ENCODE assay signal across 10 cellular contexts in genomic region chr1:109307363-109308021, GRCh38. TPM values are rescaled to one million over a fixed set of nuclear protein-coding genes. Genes with fewer than 3 reads are reported as not detected.
DNase-seq lines count a peak whose midpoint lies in the region; ATAC-seq and TF ChIP-seq lines count a peak whose summit lies in the region.
"Had no signal": no experiment of that assay in that cellular context is flagged by ENCODE, and none has a peak within 500 bp of the region (broad histone marks: within the 10 kb centered on the region; RNA-seq: fewer than 3 reads in every experiment).

No MANE protein-coding gene starts in this region.

- 0 out of 2 replicates have a peak, but pooled peaks cover 2% of the 10 kb centered on the region for H3K4me1 ChIP-seq in HEK293 (ENCODE audit: control insufficient read depth, insufficient read depth, low read length)
- H3K4me1 ChIP-seq in esophagus muscularis mucosa, result peaks cover 38 to 76% (median 71%) of the 10 kb centered on the region in 4 donors

- H3K9me3 ChIP-seq in HEK293 (ENCODE audit: control insufficient read depth, insufficient read depth, low read depth, low read length) (no peaks in the 10 kb centered on the region), esophagus muscularis mucosa (no peaks in the 10 kb centered on the region)

- no peak for TF ChIP-seq EP300 in esophagus muscularis mucosa (IDR thresholded peaks at IDR 0.05)

- no peak for TF ChIP-seq POLR2A in esophagus muscularis mucosa (IDR thresholded peaks at IDR 0.05; ENCODE audit: low read depth)

- no peaks in the 10 kb centered on the region for H3K36me3 Mint-ChIP-seq in activated CD4-positive, alpha-beta memory T cell treated with anti-CD3 and anti-CD28 coated beads for 36 hours

- H3K27ac ChIP-seq in HEK293 (ENCODE audit: extremely low read depth, low read depth, low read length) (no peak overlapping the region), esophagus muscularis mucosa (replicated peaks in 1 of 4) (peak overlapping the region; percentile 69 to 79 (median 72))
- H3K27ac ChIP-seq: HL-60 had no signal

- 57% methylated on average over 13 of the region's 13 CpGs for WGBS in esophagus muscularis mucosa

- H3K36me3 ChIP-seq in HEK293 (ENCODE audit: control insufficient read depth in 2 of 2, insufficient read depth in 1 of 2, low read length in 2 of 2) (peaks cover 0 to 17% of the 10 kb centered on the region in 2 experiments; a peak in 1 of 3 replicates), esophagus muscularis mucosa (peaks cover 0 to 24% (median 13%) of the 10 kb centered on the region in 4 donors)

- peaks cover 12% of the 10 kb centered on the region for H3K27me3 Mint-ChIP-seq in activated CD4-positive, alpha-beta memory T cell treated with anti-CD3 and anti-CD28 coated beads for 36 hours

- DNase-seq in NCI-H510A treated with DMSO at 0.1 percent for 48 hours (lab: John Stamatoyannopoulos, UW) (peak; percentile 79), esophagus muscularis mucosa (ENCODE audit: extremely low spot score) (no peak), posterior cingulate gyrus (peak in 7 of 10 donors; percentile 48 to 93 (median 58)), T1000 (lab: John Stamatoyannopoulos, UW) (no peak)
- DNase-seq in activated CD4-positive, alpha-beta memory T cell treated with anti-CD3 and anti-CD28 coated beads for 36 hours, result no peak

- ATAC-seq in GM18502 (IDR thresholded peaks at IDR 0.05; ENCODE audit: poor library complexity, unreplicated experiment) (no peak), HG03039 (IDR thresholded peaks at IDR 0.05; ENCODE audit: unreplicated experiment) (no peak)

- no peak overlapping the region for H3K4me3 ChIP-seq in HEK293 (ENCODE audit: low read depth, low read length)
- no peak overlapping the region for H3K4me3 ChIP-seq in esophagus muscularis mucosa

- intact Hi-C loops in esophagus muscularis mucosa (cut with DNase I), result no loop called here
- intact Hi-C loops in posterior cingulate gyrus (cut with DNase I), result no loop called here
- intact Hi-C loops in activated CD4-positive, alpha-beta memory T cell treated with anti-CD3 and anti-CD28 coated beads for 36 hours (cut with micrococcal nuclease), result no loop called here

- TF ChIP-seq CTCF in HEK293 (tag by site-specific recombination; IDR thresholded peaks at IDR 0.05), result no peak
- no peak for TF ChIP-seq CTCF in esophagus muscularis mucosa (IDR thresholded peaks at IDR 0.05)

- H3K27ac Mint-ChIP-seq in activated CD4-positive, alpha-beta memory T cell treated with anti-CD3 and anti-CD28 coated beads for 36 hours, result no peak overlapping the region
- H3K27ac Mint-ChIP-seq: T-helper 1 cell treated with Interleukin-12 subunit alpha and Interleukin-12 subunit beta and Interleukin-4 antibody, amounts not matched to agents 30 μg/mL and 1 μg/mL, for 36 hours had no signal

- H3K9me3 Mint-ChIP-seq in activated CD4-positive, alpha-beta memory T cell treated with anti-CD3 and anti-CD28 coated beads for 36 hours, result no peaks in the 10 kb centered on the region
- H3K9me3 Mint-ChIP-seq: T-helper 1 cell treated with Interleukin-12 subunit alpha and Interleukin-12 subunit beta and Interleukin-4 antibody, amounts not matched to agents 30 μg/mL and 1 μg/mL, for 36 hours had no signal

- no peak overlapping the region for H3K4me3 Mint-ChIP-seq in activated CD4-positive, alpha-beta memory T cell treated with anti-CD3 and anti-CD28 coated beads for 36 hours
- H3K4me3 Mint-ChIP-seq: T-helper 1 cell treated with Interleukin-12 subunit alpha and Interleukin-12 subunit beta and Interleukin-4 antibody, amounts not matched to agents 30 μg/mL and 1 μg/mL, for 36 hours had no signal

- POLR2A ChIA-PET in HEK293 (lab: Yijun Ruan, JAX), result interaction anchor here (1.4 kb wide), 1 partner anchor 24 kb away, joined by 7 read pairs; the partner anchor contains the start of gene PSRC1
- POLR2A ChIA-PET in activated CD4-positive, alpha-beta memory T cell treated with anti-CD3 and anti-CD28 coated beads for 36 hours (lab: Charles Lee), result no interaction called here

- CTCF ChIA-PET in HEK293 (lab: Yijun Ruan, JAX), result interaction anchor here (0.7 to 2.2 kb wide), 4 partner anchors 9 to 137 kb away, joined by 3 to 11 read pairs (median 3); partner anchors contain the start of gene SORT1
- CTCF ChIA-PET in activated CD4-positive, alpha-beta memory T cell treated with anti-CD3 and anti-CD28 coated beads for 36 hours (lab: Charles Lee), result interaction anchor here (0.6 to 1.2 kb wide), 2 partner anchors 11 to 30 kb away, joined by 3 read pairs; no protein-coding TSS in a partner anchor

- no peaks in the 10 kb centered on the region for H3K27me3 ChIP-seq in esophagus muscularis mucosa

- H3K4me1 Mint-ChIP-seq in activated CD4-positive, alpha-beta memory T cell treated with anti-CD3 and anti-CD28 coated beads for 36 hours (ENCODE audit: low read depth), result no peaks in the 10 kb centered on the region

TF ChIP-seq in HEK293, 187 proteins besides CTCF, POLR2A, EP300 and RAD21 (continues in another document):
- no peak for TF ChIP-seq ZNF707 (tag by site-specific recombination; IDR thresholded peaks at IDR 0.05)
- no peak for TF ChIP-seq ZBTB21 (tag by site-specific recombination; IDR thresholded peaks at IDR 0.05)
- no peak for TF ChIP-seq MEIS1 (CRISPR knock-in tag; IDR thresholded peaks at IDR 0.05; ENCODE audit: borderline replicate concordance)
- no peak for TF ChIP-seq ZNF76 (tag by site-specific recombination; IDR thresholded peaks at IDR 0.05; ENCODE audit: borderline replicate concordance, low read depth)
- no peak for TF ChIP-seq ZNF280D (tag by site-specific recombination; IDR thresholded peaks at IDR 0.05)
- TF ChIP-seq, protein P1, sequence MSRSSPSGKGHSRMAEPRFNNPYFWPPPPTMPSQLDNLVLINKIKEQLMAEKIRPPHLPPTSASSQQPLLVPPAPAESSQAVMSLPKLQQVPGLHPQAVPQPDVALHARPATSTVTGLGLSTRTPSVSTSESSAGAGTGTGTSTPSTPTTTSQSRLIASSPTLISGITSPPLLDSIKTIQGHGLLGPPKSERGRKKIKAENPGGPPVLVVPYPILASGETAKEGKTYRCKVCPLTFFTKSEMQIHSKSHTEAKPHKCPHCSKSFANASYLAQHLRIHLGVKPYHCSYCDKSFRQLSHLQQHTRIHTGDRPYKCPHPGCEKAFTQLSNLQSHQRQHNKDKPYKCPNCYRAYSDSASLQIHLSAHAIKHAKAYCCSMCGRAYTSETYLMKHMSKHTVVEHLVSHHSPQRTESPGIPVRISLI (tag by site-specific recombination; IDR thresholded peaks at IDR 0.05), result no peak
- TF ChIP-seq ZNF133 (tag by site-specific recombination; IDR thresholded peaks at IDR 0.05), result no peak
- no peak for TF ChIP-seq ZNF626 (tag by site-specific recombination; IDR thresholded peaks at IDR 0.05)
- no peak for TF ChIP-seq ZNF555 (tag by site-specific recombination; conservative IDR thresholded peaks at IDR 0.05)
- TF ChIP-seq ZNF37A (tag by site-specific recombination; IDR thresholded peaks at IDR 0.05), result no peak
- no peak for TF ChIP-seq ZNF785 (tag by site-specific recombination; IDR thresholded peaks at IDR 0.05)
- no peak for TF ChIP-seq ZNF121 (tag by site-specific recombination; IDR thresholded peaks at IDR 0.05)
- TF ChIP-seq ZNF391 (tag by site-specific recombination; IDR thresholded peaks at IDR 0.05; ENCODE audit: borderline replicate concordance, low read depth), result no peak
- no peak for TF ChIP-seq ZNF19 (tag by site-specific recombination; IDR thresholded peaks at IDR 0.05; ENCODE audit: low read depth)
- TF ChIP-seq ZFP41 (tag by site-specific recombination; IDR thresholded peaks at IDR 0.05; ENCODE audit: borderline replicate concordance), result no peak
- no peak for TF ChIP-seq ZNF16 (tag by site-specific recombination; IDR thresholded peaks at IDR 0.05; ENCODE audit: low read depth)
- TF ChIP-seq ZNF211 (tag by site-specific recombination; IDR thresholded peaks at IDR 0.05; ENCODE audit: low read depth), result no peak
- no peak for TF ChIP-seq ZNF473 (tag by site-specific recombination; IDR thresholded peaks at IDR 0.05)
- no peak for TF ChIP-seq PRDM1 (tag by site-specific recombination; IDR thresholded peaks at IDR 0.05)

RNA-seq across cellular contexts. Expression of gene MYBPHL, which starts 0.7 kb away (rescaled TPM):
- total RNA-seq in esophagus muscularis mucosa, result not detected
- not detected for total RNA-seq in activated CD4-positive, alpha-beta memory T cell treated with anti-CD3 and anti-CD28 coated beads for 36 hours

RNA-seq across cellular contexts. Expression of gene PSRC1, which starts 24.5 kb away (rescaled TPM):
- total RNA-seq in esophagus muscularis mucosa, result 10 to 100 TPM in 1 of 4 donors, 1 to 10 TPM in 3; 5.3 to 12.5 (median 6.4) TPM
- 10 to 100 TPM; 14.9 to 16.3 TPM for total RNA-seq in activated CD4-positive, alpha-beta memory T cell treated with anti-CD3 and anti-CD28 coated beads for 36 hours

RNA-seq across cellular contexts. Expression of gene CELSR2, which starts 58.2 kb away (rescaled TPM):
- 10 to 100 TPM in 2 of 4 donors, 1 to 10 TPM in 2; 7.8 to 20.4 (median 10.5) TPM for total RNA-seq in esophagus muscularis mucosa
- 1 to 10 TPM; 1.0 to 1.3 TPM for total RNA-seq in activated CD4-positive, alpha-beta memory T cell treated with anti-CD3 and anti-CD28 coated beads for 36 hours

Comparison
In these comparisons a context has a peak if more than half of its experiments do, and no peak if none do; other contexts are left out.
1. DNase-seq: peak in NCI-H510A treated with DMSO at 0.1 percent for 48 hours (single experiment) and posterior cingulate gyrus (7 of 10); none in esophagus muscularis mucosa (single experiment), activated CD4-positive, alpha-beta memory T cell treated with anti-CD3 and anti-CD28 coated beads for 36 hours (single experiment) and T1000 (single experiment).